8 cellular contexts compared by ENCODE assay signal in the genomic region with DNA sequence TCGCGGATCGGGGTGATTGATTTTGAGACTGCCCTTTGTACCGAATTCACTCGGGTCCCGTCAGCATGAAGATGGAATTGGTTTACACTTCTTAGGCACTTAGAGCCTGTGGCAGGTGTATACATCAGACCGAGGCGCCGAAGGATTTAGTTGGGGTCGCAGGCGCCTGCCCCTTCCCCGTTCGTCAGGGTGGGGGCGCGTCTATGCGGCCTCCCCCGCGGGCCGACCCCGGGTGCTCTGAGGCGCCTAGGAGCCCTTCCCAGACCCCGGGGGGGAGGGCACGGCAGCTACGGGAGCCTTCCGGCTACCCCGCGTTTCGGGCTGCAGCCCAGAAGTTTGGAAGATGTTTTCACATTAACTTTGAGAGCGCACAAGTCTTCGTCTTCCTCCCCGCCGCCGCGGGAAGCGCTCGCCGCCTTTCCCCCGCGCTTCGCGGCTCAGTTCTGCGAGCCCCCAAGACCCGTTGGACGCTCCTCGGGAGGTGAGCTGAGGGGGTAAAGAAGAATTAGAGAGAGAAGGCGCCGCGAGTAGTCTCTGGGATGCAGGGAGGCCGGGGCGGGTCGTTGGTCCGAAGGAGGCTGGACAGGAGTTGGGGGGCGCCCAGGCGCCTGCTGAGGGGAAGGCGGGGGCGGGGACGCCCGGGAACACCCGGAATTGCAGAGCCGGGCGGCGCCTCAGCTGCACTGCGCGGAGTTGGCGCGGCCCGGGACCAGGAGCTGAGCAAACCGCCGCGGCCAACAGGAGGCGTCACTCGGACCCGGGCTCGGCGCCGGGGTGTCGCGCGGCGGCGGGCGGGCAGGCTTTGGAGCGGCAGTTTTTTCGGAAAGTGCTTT. TPM values are rescaled to one million over a fixed set of nuclear protein-coding genes. Genes with fewer than 3 reads are reported as not detected.
A peak's percentile ranks its signal among the peaks of the same experiment; 100 is the strongest.
DNase-seq lines count a peak whose midpoint lies in the region; ATAC-seq, FAIRE-seq and TF ChIP-seq lines count a peak whose summit lies in the region.

No MANE protein-coding gene starts in this region.

- no peak for FAIRE-seq in HTR-8/SVneo (lab: Jason Lieb, UNC)

- H3K27ac ChIP-seq in iPS DF 6.9 (ENCODE audit: low read length): no peak overlapping the region

- H3K9me3 ChIP-seq in iPS DF 6.9 (ENCODE audit: control insufficient read depth, insufficient read depth, low read length): no peaks in the 10 kb centered on the region

- H3K4me3 ChIP-seq in astrocyte of the spinal cord (ENCODE audit: low read depth, low read length) (peak overlapping the region; percentile 84), iPS DF 6.9 (ENCODE audit: low read length) (peak overlapping the region; percentile 54; the same call in 1 of the 2 replicates)

- DNase-seq in D341Med (ENCODE audit: low spot score): peak; percentile 83
- DNase-seq in HT1080 (ENCODE audit: low read depth): peak; percentile 63
- DNase-seq in T-helper 2 cell: peak; percentile 13 to 59 (median 29)
- peak; percentile 55 for DNase-seq in astrocyte of the spinal cord (ENCODE audit: low read depth, low spot score)
- DNase-seq in iPS DF 6.9 (ENCODE audit: low read depth, low spot score): peak; percentile 41
- DNase-seq in sciatic nerve (ENCODE audit: low spot score): peak; percentile 85
- DNase-seq in HTR-8/SVneo (ENCODE audit: insufficient read length, low spot score): no peak

- ATAC-seq in sciatic nerve (peak; percentile 45), GM18519 (IDR thresholded peaks at IDR 0.05; ENCODE audit: low FRiP score, unreplicated experiment) (no peak)

- TF ChIP-seq CTCF in astrocyte of the spinal cord (IDR thresholded peaks at IDR 0.05; ENCODE audit: low read depth, low read length): peak; percentile 36

- 0 out of 2 replicates have a peak, but pooled peaks cover 3% of the 10 kb centered on the region for H3K36me3 ChIP-seq in iPS DF 6.9 (ENCODE audit: control insufficient read depth, insufficient read depth, low read length)

- H3K27me3 ChIP-seq in iPS DF 6.9 (ENCODE audit: control insufficient read depth, insufficient read depth, low read length): no peaks in the 10 kb centered on the region

- in situ Hi-C loops in astrocyte of the spinal cord (cut with HindIII; ENCODE audit: low sequenced_read_pairs): loop anchor here (25.0 kb wide), 1 partner anchor 412 kb away; no protein-coding TSS in a partner anchor

- H3K4me1 ChIP-seq in iPS DF 6.9 (ENCODE audit: control insufficient read depth, insufficient read depth, low read length): no peaks in the 10 kb centered on the region

- WGBS in iPS DF 6.9 (ENCODE audit: insufficient coverage, insufficient read length): no CpG with 5 or more reads among the region's 84 CpGs

- intact Hi-C loops in sciatic nerve (cut with DNase I): loop anchor here (10.0 kb wide), 3 partner anchors 140 to 460 kb away; no protein-coding TSS in a partner anchor

RNA-seq across cellular contexts. Expression of a gene that starts 0.7 kb away (rescaled TPM):
- total RNA-seq in HT1080 (2014; rRNA removed; shearing (Covaris generic)): 57.9 and 59.0 TPM in 2 replicates
- polyA plus RNA-seq in HT1080 (2015; cell fraction: cytosol; rRNA removed): 31.9 and 34.8 TPM in 2 replicates
- 33.0 and 36.8 TPM in 2 replicates for polyA plus RNA-seq in HT1080 (2015; cell fraction: nucleus; rRNA removed)
- 25.7 TPM for total RNA-seq in sciatic nerve
